Comparison of ENCODE assay signal across 17 cellular contexts in genomic region chr2:195342105-195342504, GRCh38.
DNase-seq lines count a peak whose midpoint lies in the region; ATAC-seq, FAIRE-seq and TF ChIP-seq lines count a peak whose summit lies in the region.
"Had no signal": no experiment of that assay in that cellular context is flagged by ENCODE, and none has a peak within 500 bp of the region (broad histone marks: within the 10 kb centered on the region; RNA-seq: fewer than 3 reads in every experiment).

No MANE protein-coding gene starts in this region.

- no peak overlapping the region for H3K4ac ChIP-seq in trophoblast cell (ENCODE audit: low read depth, low read length)

- H2AK5ac ChIP-seq in trophoblast cell (ENCODE audit: low read length): no peak overlapping the region

- DNase-seq in Caco-2 (no peak), astrocyte (ENCODE audit: low read depth) (peak; percentile 36), trophoblast cell (peak; percentile 37 to 89), Right ventricle myocardium inferior (ENCODE audit: missing footprints) (no peak), RPMI8226 (no peak)
- DNase-seq: 8988T; ACHN; CD4-positive, CD25-positive, alpha-beta regulatory T cell; DMS79 treated with DMSO at 0.1 percent for 48 hours; GDM1; H9 had no signal

- H3K4me1 ChIP-seq in Caco-2 (peaks cover 15% of the 10 kb centered on the region), OCI-LY1 (ENCODE audit: insufficient read depth, low read length, severe bottlenecking) (peaks cover 36% of the 10 kb centered on the region), astrocyte (ENCODE audit: insufficient read depth, low read length) (no peaks in the 10 kb centered on the region), trophoblast cell (ENCODE audit: control insufficient read depth in 1 of 2, insufficient read depth in 2 of 2, low read length in 2 of 2) (no peaks in the 10 kb centered on the region)

- no peak for ATAC-seq in Right ventricle myocardium inferior
- ATAC-seq in HG03039 (IDR thresholded peaks at IDR 0.05; ENCODE audit: unreplicated experiment): no peak
- ATAC-seq: GM23338, HepG2 had no signal

- H3K9me3 ChIP-seq in Caco-2 (no peaks in the 10 kb centered on the region), OCI-LY1 (ENCODE audit: low read length) (no peaks in the 10 kb centered on the region), astrocyte (ENCODE audit: insufficient read depth, low read depth, low read length) (no peaks in the 10 kb centered on the region), trophoblast cell (ENCODE audit: insufficient read depth, low read depth, low read length) (no peaks in the 10 kb centered on the region)

- no peaks in the 10 kb centered on the region for H3K9me2 ChIP-seq in OCI-LY1 (ENCODE audit: low read depth, low read length)

- no CpG with 5 or more reads among the region's 4 CpGs for WGBS in trophoblast cell (ENCODE audit: extremely low coverage, insufficient coverage, insufficient read length)

- H3K27ac Mint-ChIP-seq in Caco-2 (ENCODE audit: unreplicated experiment): no peak overlapping the region
- no peak overlapping the region for H3K27ac Mint-ChIP-seq in astrocyte (ENCODE audit: unreplicated experiment)
- H3K27ac Mint-ChIP-seq: CD4-positive, CD25-positive, alpha-beta regulatory T cell; GM23338; H9 had no signal

- H3K27me3 Mint-ChIP-seq in Caco-2 (ENCODE audit: insufficient read depth, unreplicated experiment): no peaks in the 10 kb centered on the region
- H3K27me3 Mint-ChIP-seq in astrocyte (ENCODE audit: low read depth, unreplicated experiment): peaks cover 4% of the 10 kb centered on the region

- H3K4me3 ChIP-seq in Caco-2 (ENCODE audit: low read depth, low read length) (no peak overlapping the region), OCI-LY1 (ENCODE audit: low read depth, low read length, poor library complexity, severe bottlenecking) (no peak overlapping the region), astrocyte (ENCODE audit: insufficient read depth, low read depth, low read length) (no peak overlapping the region), trophoblast cell (ENCODE audit: low read depth, low read length) (no peak overlapping the region)
- H3K4me3 ChIP-seq: BLaER1 treated with 17β-estradiol and CSF1 and Interleukin-3, amounts not matched to agents 10 nM and 100 nM; GM23338 had no signal

- H3K18ac ChIP-seq in trophoblast cell (ENCODE audit: low read length): no peak overlapping the region

- H3K4me1 Mint-ChIP-seq in Caco-2 (ENCODE audit: low read depth, unreplicated experiment): peaks cover 14% of the 10 kb centered on the region
- no peaks in the 10 kb centered on the region for H3K4me1 Mint-ChIP-seq in astrocyte (ENCODE audit: low read depth, unreplicated experiment)

- H3K27me3 ChIP-seq in Caco-2 (replicated peaks; ENCODE audit: control insufficient read depth, insufficient read depth, low read length) (no peaks in the 10 kb centered on the region), OCI-LY1 (ENCODE audit: insufficient read depth, low read length) (no peaks in the 10 kb centered on the region), astrocyte (ENCODE audit: insufficient read depth, low read length) (no peaks in the 10 kb centered on the region), trophoblast cell (ENCODE audit: insufficient read depth, low read length) (no peaks in the 10 kb centered on the region)
- H3K27me3 ChIP-seq: BLaER1 treated with 17β-estradiol and CSF1 and Interleukin-3, amounts not matched to agents 10 nM and 100 nM had no signal

- H2BK12ac ChIP-seq in trophoblast cell (ENCODE audit: low read length): no peak overlapping the region

- H3K79me1 ChIP-seq in trophoblast cell (ENCODE audit: low read length): no peaks in the 10 kb centered on the region

- H3K9ac ChIP-seq in OCI-LY1 (ENCODE audit: low read length): no peak overlapping the region
- H3K9ac ChIP-seq in astrocyte (ENCODE audit: low read length): no peak overlapping the region
- H3K9ac ChIP-seq in trophoblast cell (ENCODE audit: low read length): no peak overlapping the region
- H3K9ac ChIP-seq: BLaER1 treated with 17β-estradiol and CSF1 and Interleukin-3, amounts not matched to agents 10 nM and 100 nM had no signal

- intact Hi-C loops in Caco-2 (cut with micrococcal nuclease; ENCODE audit: unreplicated experiment): no loop called here
- intact Hi-C loops in Right ventricle myocardium inferior (cut with DNase I): no loop called here

- no peaks in the 10 kb centered on the region for H3F3A ChIP-seq in OCI-LY1 (ENCODE audit: insufficient read depth, low read length)

- H3K23ac ChIP-seq in trophoblast cell (ENCODE audit: low read length): no peak overlapping the region

- no peak overlapping the region for H2BK120ac ChIP-seq in trophoblast cell (ENCODE audit: insufficient read depth, low read length, poor library complexity)

- H4K12ac ChIP-seq in trophoblast cell (ENCODE audit: low read depth, low read length): no peak overlapping the region

- peak overlapping the region; percentile 29 for H3K4me3 Mint-ChIP-seq in Caco-2 (ENCODE audit: unreplicated experiment)
- H3K4me3 Mint-ChIP-seq in astrocyte (ENCODE audit: unreplicated experiment): no peak overlapping the region
- H3K4me3 Mint-ChIP-seq: CD4-positive, CD25-positive, alpha-beta regulatory T cell; GM23338; H9 had no signal

- H3K79me2 ChIP-seq in OCI-LY1 (ENCODE audit: insufficient read depth, low read length) (no peaks in the 10 kb centered on the region), astrocyte (ENCODE audit: insufficient read depth, low read length) (no peaks in the 10 kb centered on the region), trophoblast cell (ENCODE audit: control insufficient read depth, insufficient read depth, low read length, poor library complexity) (no peaks in the 10 kb centered on the region)

- CTCF ChIA-PET in Caco-2 (lab: Charles Lee): no interaction called here

- H4K8ac ChIP-seq in trophoblast cell (ENCODE audit: low read depth, low read length): no peak overlapping the region

- no peak for FAIRE-seq in astrocyte (lab: Jason Lieb, UNC)
- FAIRE-seq: GM12892, HepG2 had no signal

- POLR2A ChIA-PET in Caco-2 (lab: Charles Lee): no interaction called here

- no peak overlapping the region for H2BK5ac ChIP-seq in trophoblast cell (ENCODE audit: low read depth, low read length, poor library complexity)

- H2AFZ ChIP-seq in OCI-LY1 (ENCODE audit: low read length) (no peak overlapping the region), astrocyte (ENCODE audit: low read depth, low read length) (no peak overlapping the region), trophoblast cell (ENCODE audit: insufficient read depth, low read length, poor library complexity) (no peak overlapping the region)
- H2AFZ ChIP-seq: GM23338 had no signal

- H4K20me1 ChIP-seq in OCI-LY1 (ENCODE audit: insufficient read depth, low read length): no peaks in the 10 kb centered on the region
- H4K20me1 ChIP-seq in astrocyte (ENCODE audit: insufficient read depth, low read length): no peaks in the 10 kb centered on the region
- H4K20me1 ChIP-seq: BLaER1 treated with 17β-estradiol and CSF1 and Interleukin-3, amounts not matched to agents 10 nM and 100 nM had no signal

- H3K4me2 ChIP-seq in OCI-LY1 (ENCODE audit: low read length) (no peak overlapping the region), astrocyte (ENCODE audit: low read length) (no peak overlapping the region), trophoblast cell (ENCODE audit: low read length) (no peak overlapping the region)
- H3K4me2 ChIP-seq: BLaER1 treated with 17β-estradiol and CSF1 and Interleukin-3, amounts not matched to agents 10 nM and 100 nM; GM23338 had no signal

- no peak overlapping the region for H4K91ac ChIP-seq in trophoblast cell (ENCODE audit: low read depth, low read length)

- H3K14ac ChIP-seq in trophoblast cell (ENCODE audit: low read length): no peak overlapping the region

- TF ChIP-seq CTCF in Caco-2 (IDR thresholded peaks at IDR 0.05; ENCODE audit: insufficient read depth in 1 of 2, low read depth in 1 of 2, low read length in 1 of 2, severe bottlenecking in 1 of 2, unreplicated experiment in 1 of 2) (no peak), OCI-LY1 (IDR thresholded peaks at IDR 0.05; ENCODE audit: low read length) (no peak), astrocyte (IDR thresholded peaks at IDR 0.05; ENCODE audit: insufficient read depth, low read depth, low read length) (no peak)

- H3K36me3 ChIP-seq in Caco-2 (ENCODE audit: control insufficient read depth, insufficient read depth, low read length) (no peaks in the 10 kb centered on the region), OCI-LY1 (ENCODE audit: insufficient read depth, low read length) (no peaks in the 10 kb centered on the region), astrocyte (ENCODE audit: insufficient read depth, low read length) (no peaks in the 10 kb centered on the region), trophoblast cell (ENCODE audit: control insufficient read depth in 1 of 2, insufficient read depth in 2 of 2, low read length in 2 of 2) (no peaks in the 10 kb centered on the region)
- H3K36me3 ChIP-seq: BLaER1 treated with 17β-estradiol and CSF1 and Interleukin-3, amounts not matched to agents 10 nM and 100 nM had no signal

- BruUV-seq in Caco-2 (replicated peaks; lab: Mats Ljungman, UMichigan): no TSS peak

- H3K36me3 Mint-ChIP-seq in Caco-2 (ENCODE audit: insufficient read depth, unreplicated experiment): no peaks in the 10 kb centered on the region
- H3K36me3 Mint-ChIP-seq in astrocyte (ENCODE audit: low read depth, unreplicated experiment): no peaks in the 10 kb centered on the region
- H3K36me3 Mint-ChIP-seq: CD4-positive, CD25-positive, alpha-beta regulatory T cell had no signal

- H3K27ac ChIP-seq in OCI-LY1 (ENCODE audit: low read depth, low read length, poor library complexity, severe bottlenecking): peak overlapping the region; percentile 88
- H3K27ac ChIP-seq in astrocyte (ENCODE audit: low read depth, low read length): no peak overlapping the region
- H3K27ac ChIP-seq in trophoblast cell (ENCODE audit: low read depth, low read length): no peak overlapping the region
- H3K27ac ChIP-seq: BLaER1 treated with 17β-estradiol and CSF1 and Interleukin-3, amounts not matched to agents 10 nM and 100 nM had no signal

- peaks cover 12% of the 10 kb centered on the region for H3K9me3 Mint-ChIP-seq in Caco-2 (ENCODE audit: unreplicated experiment)
- no peaks in the 10 kb centered on the region for H3K9me3 Mint-ChIP-seq in astrocyte (ENCODE audit: unreplicated experiment)
- H3K9me3 Mint-ChIP-seq: GM23338 had no signal

Comparison
In these comparisons a context has a peak if more than half of its experiments do, and no peak if none do; other contexts are left out.
1. DNase-seq: peak in astrocyte (single experiment) and trophoblast cell (2 of 2); none in Caco-2 (0 of 2), Right ventricle myocardium inferior (single experiment) and RPMI8226 (single experiment).